ENCODE assay signal across 8 cellular contexts in genomic region chr7:21898265-21898930, GRCh38. TPM values are rescaled to one million over a fixed set of nuclear protein-coding genes. Genes with fewer than 3 reads are reported as not detected.
A peak's percentile ranks its signal among the peaks of the same experiment; 100 is the strongest.
DNase-seq lines count a peak whose midpoint lies in the region; ATAC-seq and TF ChIP-seq lines count a peak whose summit lies in the region.

No MANE protein-coding gene starts in this region.

- H3K27ac ChIP-seq in CD4-positive, alpha-beta T cell (ENCODE audit: low read depth, low read length), result no peak overlapping the region

- H3K9me3 Mint-ChIP-seq in CD4-positive, alpha-beta T cell, result no peaks in the 10 kb centered on the region
- H3K9me3 Mint-ChIP-seq in activated naive CD8-positive, alpha-beta T cell treated with anti-CD3 and anti-CD28 coated beads, Interleukin-2, amount 10 ng/mL, durations not matched to agents 7 days and 5 days, result no peaks in the 10 kb centered on the region

- H3K27me3 Mint-ChIP-seq in CD4-positive, alpha-beta T cell, result no peaks in the 10 kb centered on the region
- no peaks in the 10 kb centered on the region for H3K27me3 Mint-ChIP-seq in activated naive CD8-positive, alpha-beta T cell treated with anti-CD3 and anti-CD28 coated beads, Interleukin-2, amount 10 ng/mL, durations not matched to agents 7 days and 5 days

- POLR2A ChIA-PET in CD4-positive, alpha-beta T cell (lab: Charles Lee), result interaction anchor here (0.7 to 1.3 kb wide), 2 partner anchors 47 to 471 kb away, joined by 3 to 4 read pairs; partner anchors contain the start of gene CDCA7L
- POLR2A ChIA-PET in activated naive CD8-positive, alpha-beta T cell treated with anti-CD3 and anti-CD28 coated beads, Interleukin-2, amount 10 ng/mL, durations not matched to agents 7 days and 5 days (lab: Charles Lee), result interaction anchor here (3.1 kb wide), 1 partner anchor 47 kb away, joined by 17 read pairs; the partner anchor contains the start of gene CDCA7L

- H3K36me3 Mint-ChIP-seq in CD4-positive, alpha-beta T cell (ENCODE audit: low read depth), result peaks cover 32% of the 10 kb centered on the region
- peaks cover 45% of the 10 kb centered on the region for H3K36me3 Mint-ChIP-seq in activated naive CD8-positive, alpha-beta T cell treated with anti-CD3 and anti-CD28 coated beads, Interleukin-2, amount 10 ng/mL, durations not matched to agents 7 days and 5 days

- H3K4me1 Mint-ChIP-seq in CD4-positive, alpha-beta T cell (ENCODE audit: low read depth), result peaks cover 27% of the 10 kb centered on the region
- peaks cover 18% of the 10 kb centered on the region for H3K4me1 Mint-ChIP-seq in activated naive CD8-positive, alpha-beta T cell treated with anti-CD3 and anti-CD28 coated beads, Interleukin-2, amount 10 ng/mL, durations not matched to agents 7 days and 5 days

- peak overlapping the region; percentile 79 for H3K4me3 Mint-ChIP-seq in CD4-positive, alpha-beta T cell
- peak overlapping the region; percentile 85 for H3K4me3 Mint-ChIP-seq in activated naive CD8-positive, alpha-beta T cell treated with anti-CD3 and anti-CD28 coated beads, Interleukin-2, amount 10 ng/mL, durations not matched to agents 7 days and 5 days

- no peaks in the 10 kb centered on the region for H3K9me3 ChIP-seq in CD4-positive, alpha-beta T cell (ENCODE audit: control insufficient read depth, low read length)

- peak in 3 of 10 experiments; percentile 2 to 7 (median 6) for DNase-seq in CD4-positive, alpha-beta T cell
- DNase-seq in activated naive CD8-positive, alpha-beta T cell treated with anti-CD3 and anti-CD28 coated beads, Interleukin-2, amount 10 ng/mL, durations not matched to agents 7 days and 5 days, result peak; percentile 31
- DNase-seq in lower leg skin (ENCODE audit: low spot score in 2 of 2) (no peak), cerebellar nuclear complex (lab: John Stamatoyannopoulos, UW) (no peak), putamen (ENCODE audit: low spot score) (no peak)

- H3K27ac Mint-ChIP-seq in CD4-positive, alpha-beta T cell, result peak overlapping the region; percentile 78
- peak overlapping the region; percentile 97 for H3K27ac Mint-ChIP-seq in activated naive CD8-positive, alpha-beta T cell treated with anti-CD3 and anti-CD28 coated beads, Interleukin-2, amount 10 ng/mL, durations not matched to agents 7 days and 5 days

- 74 to 80% methylated on average over 17 of the region's 17 CpGs for WGBS in lower leg skin, 2 donors

- ATAC-seq in CD4-positive, alpha-beta T cell (ENCODE audit: poor library complexity), result peak; percentile 86
- ATAC-seq in GM19395 (IDR thresholded peaks at IDR 0.05; ENCODE audit: unreplicated experiment) (peak; percentile 96), HG03354 (IDR thresholded peaks at IDR 0.05; ENCODE audit: poor library complexity, severe bottlenecking, unreplicated experiment) (peak; percentile 92), SK-N-SH treated with all-trans-retinoic acid at 6 μM for 48 hours (no peak)
- peak; percentile 89 for ATAC-seq in activated naive CD8-positive, alpha-beta T cell treated with anti-CD3 and anti-CD28 coated beads, Interleukin-2, amount 10 ng/mL, durations not matched to agents 7 days and 5 days (ENCODE audit: low read depth)

- intact Hi-C loops in CD4-positive, alpha-beta T cell (cut with DNase I, micrococcal nuclease), result no loop called here
- intact Hi-C loops in lower leg skin (cut with DNase I; ENCODE audit: low total_unique reads), result no loop called here

- H3K27me3 ChIP-seq in CD4-positive, alpha-beta T cell (ENCODE audit: control insufficient read depth, insufficient read depth, low read length), result no peaks in the 10 kb centered on the region

- no peak for TF ChIP-seq CTCF in CD4-positive, alpha-beta T cell (IDR thresholded peaks at IDR 0.05)
- no peak for TF ChIP-seq CTCF in lower leg skin (IDR thresholded peaks at IDR 0.05)

- H3K4me3 ChIP-seq in lower leg skin (ENCODE audit: low read depth, poor library complexity, severe bottlenecking), result no peak overlapping the region

- CTCF ChIA-PET in CD4-positive, alpha-beta T cell (lab: Charles Lee), result no interaction called here

- TF ChIP-seq POLR2A in lower leg skin (IDR thresholded peaks at IDR 0.05), result no peak

TF ChIP-seq in SK-N-SH treated with all-trans-retinoic acid at 6 μM for 48 hours, 23 proteins besides CTCF, POLR2A, EP300 and RAD21:
- TF ChIP-seq ZNF8 (CRISPR knock-in tag; IDR thresholded peaks at IDR 0.05), result no peak
- no peak for TF ChIP-seq SNAI2 (CRISPR knock-in tag; IDR thresholded peaks at IDR 0.05)
- TF ChIP-seq ARNTL (CRISPR knock-in tag; IDR thresholded peaks at IDR 0.05; ENCODE audit: borderline replicate concordance, low read depth), result no peak
- no peak for TF ChIP-seq ZC3H10 (CRISPR knock-in tag; IDR thresholded peaks at IDR 0.05)
- no peak for TF ChIP-seq POU6F1 (CRISPR knock-in tag; IDR thresholded peaks at IDR 0.05; ENCODE audit: borderline replicate concordance, low read depth)
- TF ChIP-seq CSRNP3 (CRISPR knock-in tag; IDR thresholded peaks at IDR 0.05), result no peak
- no peak for TF ChIP-seq PATZ1 (CRISPR knock-in tag; IDR thresholded peaks at IDR 0.05; ENCODE audit: borderline replicate concordance)
- no peak for TF ChIP-seq TCF4 (CRISPR knock-in tag; IDR thresholded peaks at IDR 0.05; ENCODE audit: borderline replicate concordance)

RNA-seq across cellular contexts. Expression of gene CDCA7L, which starts 47.3 kb away (rescaled TPM):
- 10 to 100 TPM; 23.1 to 23.7 TPM for total RNA-seq in CD4-positive, alpha-beta T cell
- total RNA-seq in activated naive CD8-positive, alpha-beta T cell treated with anti-CD3 and anti-CD28 coated beads, Interleukin-2, amount 10 ng/mL, durations not matched to agents 7 days and 5 days, result 10 to 100 TPM; 51.9 to 60.7 TPM
- 100 to 1,000 TPM in 1 of 4 donors, 10 to 100 TPM in 3; 29.2 to 129 (median 74.9) TPM for total RNA-seq in lower leg skin
